ENCODE assay signal across 1 cellular context in the genomic region with DNA sequence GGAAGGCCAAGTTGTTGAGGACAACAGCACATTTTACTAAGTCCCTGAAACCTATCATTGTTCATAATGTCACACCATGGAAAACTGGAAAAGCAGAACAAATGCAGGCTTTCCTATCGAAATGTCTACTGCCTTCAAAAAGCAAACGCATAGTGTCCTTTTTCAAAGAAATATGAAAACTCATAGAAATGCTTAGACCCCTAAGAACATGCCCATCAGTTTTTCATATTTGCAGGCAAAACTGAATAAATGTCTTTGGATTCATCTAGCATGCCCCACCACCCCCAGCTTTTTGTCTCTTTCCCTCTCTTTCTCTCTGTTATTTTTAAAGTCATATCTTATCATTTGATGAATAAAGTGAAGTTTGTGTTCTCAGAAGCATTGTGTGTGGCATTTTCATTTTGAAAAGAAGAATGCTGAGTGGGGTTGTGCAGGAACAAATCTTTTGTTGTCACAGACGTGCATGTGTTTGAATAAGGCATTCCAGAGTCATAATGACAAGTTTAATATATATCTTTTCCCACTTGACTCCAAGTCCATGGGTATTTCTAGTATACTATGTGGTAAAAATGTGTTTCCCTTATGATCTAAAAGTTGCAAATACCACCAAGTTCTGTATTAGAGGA.
TF ChIP-seq lines count a peak whose summit lies in the region.

No MANE protein-coding gene starts in this region.

TF ChIP-seq in A549, 52 proteins besides CTCF, POLR2A, EP300 and RAD21 (continued from another document):
- TF ChIP-seq USF2 (IDR thresholded peaks at IDR 0.05), result no peak
- TF ChIP-seq EHF (CRISPR knock-in tag; IDR thresholded peaks at IDR 0.05), result no peak
- TF ChIP-seq CBX2 (IDR thresholded peaks at IDR 0.05; ENCODE audit: borderline replicate concordance, low read depth), result no peak
- TF ChIP-seq JUN (IDR thresholded peaks at IDR 0.05), result no peak
- TF ChIP-seq HMGXB4 (CRISPR knock-in tag; IDR thresholded peaks at IDR 0.05; ENCODE audit: borderline replicate concordance), result no peak
- TF ChIP-seq KDM1A (IDR thresholded peaks at IDR 0.05; ENCODE audit: low read depth), result no peak
TF ChIP-seq in A549: peak in this region for 0.
